ENCODE assay signal across 1 cellular context in the genomic region with DNA sequence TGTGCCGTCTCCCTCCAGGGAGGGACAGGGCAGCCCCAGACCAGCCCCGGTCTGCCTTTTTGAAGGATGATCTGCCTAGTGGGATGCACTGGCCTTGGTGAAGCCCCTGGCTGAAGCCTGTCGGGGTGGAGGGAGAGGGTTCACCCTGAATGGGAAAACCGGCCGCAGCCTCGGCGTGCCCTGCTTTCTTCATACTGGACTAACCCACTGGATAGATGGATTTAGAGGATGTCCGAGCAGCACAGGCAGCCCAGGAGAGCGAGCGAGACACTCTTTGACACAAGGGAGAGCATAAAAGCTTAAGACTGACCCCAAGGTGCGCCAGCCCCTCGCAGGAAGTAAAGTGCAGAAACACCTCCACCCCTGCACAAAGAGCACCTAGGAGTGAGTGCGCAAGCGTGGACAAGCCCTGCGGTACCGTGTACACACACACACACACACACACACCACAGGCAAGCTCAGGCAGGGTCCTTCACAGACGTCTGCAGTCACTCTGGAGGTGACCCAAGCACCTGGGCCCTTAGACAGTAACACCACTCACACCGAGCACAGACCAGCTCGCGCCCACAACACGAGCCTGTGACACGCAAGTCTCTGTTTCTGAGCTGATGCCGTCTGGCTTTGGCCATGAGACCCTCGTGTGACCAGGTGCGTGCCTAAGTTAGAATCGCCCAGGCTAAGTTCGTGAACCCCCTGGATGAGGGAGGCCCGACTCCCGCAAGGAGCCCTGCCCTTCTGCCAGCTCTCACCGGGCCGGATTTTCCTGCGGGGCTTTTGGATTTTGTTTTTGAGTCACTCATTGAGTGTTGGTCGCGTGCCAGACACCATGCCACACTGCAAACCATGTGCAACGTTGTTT.
TF ChIP-seq lines count a peak whose summit lies in the region.

No MANE protein-coding gene starts in this region.

TF ChIP-seq in GM12878, 131 proteins besides CTCF, POLR2A, EP300 and RAD21:
- TF ChIP-seq, protein P1, sequence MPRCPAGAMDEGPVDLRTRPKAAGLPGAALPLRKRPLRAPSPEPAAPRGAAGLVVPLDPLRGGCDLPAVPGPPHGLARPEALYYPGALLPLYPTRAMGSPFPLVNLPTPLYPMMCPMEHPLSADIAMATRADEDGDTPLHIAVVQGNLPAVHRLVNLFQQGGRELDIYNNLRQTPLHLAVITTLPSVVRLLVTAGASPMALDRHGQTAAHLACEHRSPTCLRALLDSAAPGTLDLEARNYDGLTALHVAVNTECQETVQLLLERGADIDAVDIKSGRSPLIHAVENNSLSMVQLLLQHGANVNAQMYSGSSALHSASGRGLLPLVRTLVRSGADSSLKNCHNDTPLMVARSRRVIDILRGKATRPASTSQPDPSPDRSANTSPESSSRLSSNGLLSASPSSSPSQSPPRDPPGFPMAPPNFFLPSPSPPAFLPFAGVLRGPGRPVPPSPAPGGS (IDR thresholded peaks at IDR 0.05; ENCODE audit: borderline replicate concordance, insufficient read depth, low read depth, low read length, poor library complexity, severe bottlenecking): peak; percentile 15
- no peak for TF ChIP-seq TAF1 (IDR thresholded peaks at IDR 0.05; ENCODE audit: borderline replicate concordance, low read depth, low read length)
